2 cellular contexts compared by ENCODE assay signal in genomic region chr7:116862234-116863167, GRCh38.
TF ChIP-seq lines count a peak whose summit lies in the region.

Gene CAPZA2 (plus strand): TSS chr7:116862587. CDS start chr7:116862612, 25 bp downstream.

TF ChIP-seq in A549, 52 proteins besides CTCF, POLR2A, EP300 and RAD21 (continued from another document and continues in another):
- TF ChIP-seq REST (IDR thresholded peaks at IDR 0.05) (no peak), KDM5A (IDR thresholded peaks at IDR 0.05) (peak; percentile 65), HDAC2 (IDR thresholded peaks at IDR 0.05) (no peak), MAZ (IDR thresholded peaks at IDR 0.05; ENCODE audit: borderline replicate concordance, low read depth, low read length) (no peak), CHD2 (IDR thresholded peaks at IDR 0.05; ENCODE audit: low read length, partially characterized antibody) (no peak), ESRRA (IDR thresholded peaks at IDR 0.05; ENCODE audit: borderline replicate concordance, low read length) (no peak), MAFK (IDR thresholded peaks at IDR 0.05; ENCODE audit: partially characterized antibody) (no peak), ELK1 (IDR thresholded peaks at IDR 0.05; ENCODE audit: low read depth, low read length) (no peak), PBX3 (IDR thresholded peaks at IDR 0.05) (peak; percentile 36; the same call in 1 of the 2 replicates), ATOH8 (CRISPR knock-in tag; IDR thresholded peaks at IDR 0.05; ENCODE audit: low read depth) (no peak), E2F6 (IDR thresholded peaks at IDR 0.05; ENCODE audit: borderline replicate concordance, low read depth) (peak; percentile 65), CEBPB (IDR thresholded peaks at IDR 0.05) (no peak), PHF8 (IDR thresholded peaks at IDR 0.05; ENCODE audit: borderline replicate concordance, low read depth) (peak; percentile 78; the same call in 1 of the 2 replicates), CBX2 (IDR thresholded peaks at IDR 0.05; ENCODE audit: borderline replicate concordance, low read depth) (no peak), POLR2AphosphoS2 (conservative IDR thresholded peaks at IDR 0.05; ENCODE audit: low read length) (no peak), HMGXB4 (CRISPR knock-in tag; IDR thresholded peaks at IDR 0.05; ENCODE audit: borderline replicate concordance) (no peak), MYC (IDR thresholded peaks at IDR 0.05; ENCODE audit: borderline replicate concordance, low read length) (peak; percentile 79; the same call in 1 of the 2 replicates), JUN (IDR thresholded peaks at IDR 0.05) (peak; percentile 23 to 92; a peak in 3 of 5 replicates), CBX8 (IDR thresholded peaks at IDR 0.05) (no peak), HOXB5 (CRISPR knock-in tag; IDR thresholded peaks at IDR 0.05) (no peak), HES2 (IDR thresholded peaks at IDR 0.05) (no peak), BHLHE40 (IDR thresholded peaks at IDR 0.05; ENCODE audit: low read depth, low read length) (no peak)

TF ChIP-seq in GM12878, 131 proteins besides CTCF, POLR2A, EP300 and RAD21 (continued from another document and continues in another):
- TF ChIP-seq POLR2AphosphoS2 (IDR thresholded peaks at IDR 0.05; ENCODE audit: low read depth, low read length) = peak; percentile 78
- no peak for TF ChIP-seq CBX5 (IDR thresholded peaks at IDR 0.05; ENCODE audit: low read depth)
- TF ChIP-seq POU2F2 (IDR thresholded peaks at IDR 0.05; ENCODE audit: borderline replicate concordance, low read depth, low read length) = 0 out of 3 replicates have a peak, but pooled peaks have one; percentile 46
- no peak for TF ChIP-seq E4F1 (IDR thresholded peaks at IDR 0.05; ENCODE audit: borderline replicate concordance, partially characterized antibody)
- TF ChIP-seq ATF7 (IDR thresholded peaks at IDR 0.05; ENCODE audit: low read depth) = no peak
- TF ChIP-seq ZSCAN29 (IDR thresholded peaks at IDR 0.05) = 0 out of 2 replicates have a peak, but pooled peaks have one; percentile 30
- peak; percentile 89 for TF ChIP-seq POLR2AphosphoS5 (IDR thresholded peaks at IDR 0.05; ENCODE audit: low read length)
- peak; percentile 61; the same call in 1 of the 2 replicates for TF ChIP-seq PML (IDR thresholded peaks at IDR 0.05; ENCODE audit: low read length)
- TF ChIP-seq PAX5 (IDR thresholded peaks at IDR 0.05; ENCODE audit: borderline replicate concordance, low read depth, low read length) = peak; percentile 51; the same call in 1 of the 2 replicates
- TF ChIP-seq HCFC1 (IDR thresholded peaks at IDR 0.05; ENCODE audit: low read length) = peak; percentile 14; the same call in 1 of the 2 replicates
- peak; percentile 97 for TF ChIP-seq TAF1 (IDR thresholded peaks at IDR 0.05; ENCODE audit: borderline replicate concordance, low read depth, low read length)
- no peak for TF ChIP-seq RELA (IDR thresholded peaks at IDR 0.05; ENCODE audit: borderline replicate concordance, partially characterized antibody)
- TF ChIP-seq TCF12 (IDR thresholded peaks at IDR 0.05; ENCODE audit: low read depth, low read length) = 0 out of 2 replicates have a peak, but pooled peaks have one; percentile 12
- 0 out of 2 replicates have a peak, but pooled peaks have one; percentile 22 for TF ChIP-seq RELB (IDR thresholded peaks at IDR 0.05; ENCODE audit: low read depth)
- peak; percentile 90; the same call in 1 of the 2 replicates for TF ChIP-seq GATAD2B (conservative IDR thresholded peaks at IDR 0.05; ENCODE audit: low read depth)
- peak; percentile 43; the same call in 1 of the 2 replicates for TF ChIP-seq ATF3 (IDR thresholded peaks at IDR 0.05; ENCODE audit: borderline replicate concordance, extremely low read depth, low read depth, low read length)
- TF ChIP-seq DPF2 (IDR thresholded peaks at IDR 0.05) = 0 out of 2 replicates have a peak, but pooled peaks have one; percentile 56
- TF ChIP-seq ZNF24 (IDR thresholded peaks at IDR 0.05) = no peak
- 0 out of 2 replicates have a peak, but pooled peaks have one; percentile 32 for TF ChIP-seq ASH2L (IDR thresholded peaks at IDR 0.05; ENCODE audit: borderline replicate concordance, low read depth)
- TF ChIP-seq TCF3 (IDR thresholded peaks at IDR 0.05; ENCODE audit: borderline replicate concordance, insufficient read depth, low read depth, low read length) = 0 out of 2 replicates have a peak, but pooled peaks have one; percentile 34
- TF ChIP-seq CEBPZ (IDR thresholded peaks at IDR 0.05; ENCODE audit: low read depth, low read length) = no peak
- TF ChIP-seq IRF4 (IDR thresholded peaks at IDR 0.05; ENCODE audit: low read depth, low read length) = no peak
- TF ChIP-seq NR2C1 (IDR thresholded peaks at IDR 0.05) = 0 out of 2 replicates have a peak, but pooled peaks have one; percentile 8
- 0 out of 2 replicates have a peak, but pooled peaks have one; percentile 22 for TF ChIP-seq CREM (IDR thresholded peaks at IDR 0.05; ENCODE audit: low read depth)
- TF ChIP-seq IKZF2 (IDR thresholded peaks at IDR 0.05) = no peak
- TF ChIP-seq SRF (IDR thresholded peaks at IDR 0.05; ENCODE audit: low read depth in 2 of 2, low read length in 2 of 2) = peak in 1 of 2 experiments; percentile 63; a peak in 2 of 4 replicates
- TF ChIP-seq SPI1 (IDR thresholded peaks at IDR 0.05; ENCODE audit: borderline replicate concordance, insufficient read depth, low read depth, low read length) = peak; percentile 7; the same call in 1 of the 2 replicates
- TF ChIP-seq LARP7 (IDR thresholded peaks at IDR 0.05) = peak; percentile 75; the same call in 1 of the 2 replicates
- no peak for TF ChIP-seq BCLAF1 (IDR thresholded peaks at IDR 0.05)
- peak; percentile 68 for TF ChIP-seq PBX3 (IDR thresholded peaks at IDR 0.05; ENCODE audit: insufficient replicate concordance, low read depth, low read length)
- TF ChIP-seq RUNX3 (IDR thresholded peaks at IDR 0.05; ENCODE audit: low read length) = peak; percentile 71
- TF ChIP-seq FOS (IDR thresholded peaks at IDR 0.05; ENCODE audit: borderline replicate concordance, extremely low read depth, insufficient read length) = no peak
- no peak for TF ChIP-seq NBN (IDR thresholded peaks at IDR 0.05)
- peak; percentile 66; the same call in 1 of the 2 replicates for TF ChIP-seq MAX (IDR thresholded peaks at IDR 0.05; ENCODE audit: low read depth, low read length)
- no peak for TF ChIP-seq ETV6 (conservative IDR thresholded peaks at IDR 0.05 in 1 of 2, IDR thresholded peaks at IDR 0.05 in 1 of 2; ENCODE audit: borderline replicate concordance in 1 of 2, low read depth in 1 of 2)
- TF ChIP-seq MXI1 (IDR thresholded peaks at IDR 0.05; ENCODE audit: low read depth, low read length) = peak; percentile 41; the same call in 1 of the 2 replicates
- peak; percentile 37; the same call in 1 of the 2 replicates for TF ChIP-seq CREB1 (IDR thresholded peaks at IDR 0.05; ENCODE audit: low read depth)
- peak; percentile 81 for TF ChIP-seq NKRF (conservative IDR thresholded peaks at IDR 0.05)
- peak; percentile 97 for TF ChIP-seq YY1 (IDR thresholded peaks at IDR 0.05; ENCODE audit: low read depth, low read length)
- TF ChIP-seq NR2C2 (IDR thresholded peaks at IDR 0.05; ENCODE audit: borderline replicate concordance, control insufficient read depth, insufficient read length, low read depth) = no peak
- peak; percentile 43; the same call in 1 of the 2 replicates for TF ChIP-seq ZNF207 (IDR thresholded peaks at IDR 0.05; ENCODE audit: borderline replicate concordance)
